ENCODE assay signal across 1 cellular context in the genomic region with DNA sequence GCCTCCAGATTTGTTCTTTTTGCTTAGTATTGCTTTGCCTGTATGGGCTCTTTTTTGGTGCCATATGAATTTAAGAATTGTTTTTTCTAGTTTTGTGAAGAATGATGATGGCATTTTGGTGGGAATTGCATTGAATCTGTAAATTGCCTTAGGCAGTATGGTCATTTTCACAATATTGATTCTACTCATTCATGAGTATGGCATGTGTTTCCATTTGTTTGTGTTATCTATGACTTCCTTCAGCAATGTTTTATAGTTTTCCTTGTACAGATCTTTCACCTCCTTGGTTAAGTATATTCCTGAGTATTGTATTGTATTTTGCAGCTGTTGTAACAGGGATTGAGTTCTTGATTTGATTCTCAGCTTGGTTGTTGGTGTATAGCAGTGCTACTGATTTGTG.
TF ChIP-seq lines count a peak whose summit lies in the region.

No MANE protein-coding gene starts in this region.

TF ChIP-seq in HCT116, 20 proteins besides CTCF, POLR2A, EP300 and RAD21 (continued from another document):
- no peak for TF ChIP-seq YY1 (IDR thresholded peaks at IDR 0.05; ENCODE audit: extremely low read depth, insufficient replicate concordance, low read depth, low read length)
- no peak for TF ChIP-seq EGR1 (IDR thresholded peaks at IDR 0.05; ENCODE audit: low read depth)
- no peak for TF ChIP-seq JUND (IDR thresholded peaks at IDR 0.05)
- TF ChIP-seq SP1 (IDR thresholded peaks at IDR 0.05; ENCODE audit: low read depth) = no peak
- TF ChIP-seq FOSL1 (IDR thresholded peaks at IDR 0.05; ENCODE audit: low read depth) = no peak
- TF ChIP-seq, protein P1, sequence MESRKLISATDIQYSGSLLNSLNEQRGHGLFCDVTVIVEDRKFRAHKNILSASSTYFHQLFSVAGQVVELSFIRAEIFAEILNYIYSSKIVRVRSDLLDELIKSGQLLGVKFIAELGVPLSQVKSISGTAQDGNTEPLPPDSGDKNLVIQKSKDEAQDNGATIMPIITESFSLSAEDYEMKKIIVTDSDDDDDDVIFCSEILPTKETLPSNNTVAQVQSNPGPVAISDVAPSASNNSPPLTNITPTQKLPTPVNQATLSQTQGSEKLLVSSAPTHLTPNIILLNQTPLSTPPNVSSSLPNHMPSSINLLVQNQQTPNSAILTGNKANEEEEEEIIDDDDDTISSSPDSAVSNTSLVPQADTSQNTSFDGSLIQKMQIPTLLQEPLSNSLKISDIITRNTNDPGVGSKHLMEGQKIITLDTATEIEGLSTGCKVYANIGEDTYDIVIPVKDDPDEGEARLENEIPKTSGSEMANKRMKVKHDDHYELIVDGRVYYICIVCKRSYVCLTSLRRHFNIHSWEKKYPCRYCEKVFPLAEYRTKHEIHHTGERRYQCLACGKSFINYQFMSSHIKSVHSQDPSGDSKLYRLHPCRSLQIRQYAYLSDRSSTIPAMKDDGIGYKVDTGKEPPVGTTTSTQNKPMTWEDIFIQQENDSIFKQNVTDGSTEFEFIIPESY (IDR thresholded peaks at IDR 0.05; ENCODE audit: extremely low read depth, insufficient replicate concordance, low read length) = no peak
- no peak for TF ChIP-seq EZH2 (IDR thresholded peaks at IDR 0.05)
- no peak for TF ChIP-seq SIN3A (IDR thresholded peaks at IDR 0.05; ENCODE audit: low read depth)
- TF ChIP-seq ZNF274 (IDR thresholded peaks at IDR 0.05; ENCODE audit: low read depth, low read length) = no peak
- TF ChIP-seq, protein P2, sequence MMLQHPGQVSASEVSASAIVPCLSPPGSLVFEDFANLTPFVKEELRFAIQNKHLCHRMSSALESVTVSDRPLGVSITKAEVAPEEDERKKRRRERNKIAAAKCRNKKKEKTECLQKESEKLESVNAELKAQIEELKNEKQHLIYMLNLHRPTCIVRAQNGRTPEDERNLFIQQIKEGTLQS (IDR thresholded peaks at IDR 0.05) = no peak
- TF ChIP-seq SRF (IDR thresholded peaks at IDR 0.05; ENCODE audit: low read depth) = no peak
- TF ChIP-seq, protein P3, sequence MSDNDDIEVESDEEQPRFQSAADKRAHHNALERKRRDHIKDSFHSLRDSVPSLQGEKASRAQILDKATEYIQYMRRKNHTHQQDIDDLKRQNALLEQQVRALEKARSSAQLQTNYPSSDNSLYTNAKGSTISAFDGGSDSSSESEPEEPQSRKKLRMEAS (IDR thresholded peaks at IDR 0.05) = no peak
- TF ChIP-seq, protein P4, sequence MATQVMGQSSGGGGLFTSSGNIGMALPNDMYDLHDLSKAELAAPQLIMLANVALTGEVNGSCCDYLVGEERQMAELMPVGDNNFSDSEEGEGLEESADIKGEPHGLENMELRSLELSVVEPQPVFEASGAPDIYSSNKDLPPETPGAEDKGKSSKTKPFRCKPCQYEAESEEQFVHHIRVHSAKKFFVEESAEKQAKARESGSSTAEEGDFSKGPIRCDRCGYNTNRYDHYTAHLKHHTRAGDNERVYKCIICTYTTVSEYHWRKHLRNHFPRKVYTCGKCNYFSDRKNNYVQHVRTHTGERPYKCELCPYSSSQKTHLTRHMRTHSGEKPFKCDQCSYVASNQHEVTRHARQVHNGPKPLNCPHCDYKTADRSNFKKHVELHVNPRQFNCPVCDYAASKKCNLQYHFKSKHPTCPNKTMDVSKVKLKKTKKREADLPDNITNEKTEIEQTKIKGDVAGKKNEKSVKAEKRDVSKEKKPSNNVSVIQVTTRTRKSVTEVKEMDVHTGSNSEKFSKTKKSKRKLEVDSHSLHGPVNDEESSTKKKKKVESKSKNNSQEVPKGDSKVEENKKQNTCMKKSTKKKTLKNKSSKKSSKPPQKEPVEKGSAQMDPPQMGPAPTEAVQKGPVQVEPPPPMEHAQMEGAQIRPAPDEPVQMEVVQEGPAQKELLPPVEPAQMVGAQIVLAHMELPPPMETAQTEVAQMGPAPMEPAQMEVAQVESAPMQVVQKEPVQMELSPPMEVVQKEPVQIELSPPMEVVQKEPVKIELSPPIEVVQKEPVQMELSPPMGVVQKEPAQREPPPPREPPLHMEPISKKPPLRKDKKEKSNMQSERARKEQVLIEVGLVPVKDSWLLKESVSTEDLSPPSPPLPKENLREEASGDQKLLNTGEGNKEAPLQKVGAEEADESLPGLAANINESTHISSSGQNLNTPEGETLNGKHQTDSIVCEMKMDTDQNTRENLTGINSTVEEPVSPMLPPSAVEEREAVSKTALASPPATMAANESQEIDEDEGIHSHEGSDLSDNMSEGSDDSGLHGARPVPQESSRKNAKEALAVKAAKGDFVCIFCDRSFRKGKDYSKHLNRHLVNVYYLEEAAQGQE (IDR thresholded peaks at IDR 0.05; ENCODE audit: low read depth) = no peak
- TF ChIP-seq CBX3 (IDR thresholded peaks at IDR 0.05; ENCODE audit: low read depth) = no peak
TF ChIP-seq in HCT116: peak in this region for 0.
